ENCODE assay signal across 8 cellular contexts in the genomic region with DNA sequence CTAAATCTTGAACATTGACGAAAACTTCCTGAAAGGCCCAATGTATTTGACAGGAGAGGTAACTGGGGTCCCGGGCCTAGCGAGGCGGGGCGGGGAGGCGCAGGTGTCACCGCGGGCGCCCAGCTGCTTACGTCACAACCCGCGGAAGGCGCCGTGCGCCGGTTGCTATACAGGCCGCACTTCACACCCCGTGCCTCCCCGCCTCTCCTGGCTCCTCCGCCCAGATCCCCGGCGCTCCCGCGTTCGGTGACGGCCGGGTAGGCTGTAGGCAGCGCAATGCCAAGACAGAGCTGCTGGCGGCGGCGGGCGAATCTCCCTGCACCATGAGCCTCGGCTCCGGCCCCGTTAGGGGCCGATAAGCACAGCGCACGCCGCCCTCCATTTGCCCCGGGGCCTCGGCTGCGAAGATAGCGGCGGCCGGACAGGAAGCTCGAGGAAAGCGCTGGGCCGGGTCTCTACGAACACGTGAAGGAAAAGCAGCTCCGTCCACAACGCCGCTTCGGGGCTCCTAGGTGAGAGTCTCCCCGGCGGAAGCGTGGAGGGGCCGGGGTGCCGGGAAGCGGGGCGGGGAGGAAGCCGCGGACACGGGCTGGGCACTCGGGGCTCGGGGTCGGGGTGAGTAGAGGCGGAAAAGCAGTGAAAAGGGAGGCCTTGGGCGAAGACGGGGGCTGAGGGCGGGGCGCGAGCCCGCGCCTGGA. TPM values are rescaled to one million over a fixed set of nuclear protein-coding genes. Genes with fewer than 3 reads are reported as not detected.
DNase-seq lines count a peak whose midpoint lies in the region; ATAC-seq and TF ChIP-seq lines count a peak whose summit lies in the region.

RNF138 (plus strand) TSS at position 151 of the 698 bp plus-strand sequence. CDS start 903 bp downstream, outside the sequence.

- peak; percentile 47 for ATAC-seq in GM19043 (IDR thresholded peaks at IDR 0.05; ENCODE audit: low read depth, unreplicated experiment)
- ATAC-seq in HG03354 (IDR thresholded peaks at IDR 0.05; ENCODE audit: poor library complexity, severe bottlenecking, unreplicated experiment), result peak; percentile 66

- DNase-seq in AG09319 (ENCODE audit: extremely low read depth, low read depth) (peak; percentile 44), NCI-H446 treated with DMSO at 0.1 percent for 48 hours (lab: John Stamatoyannopoulos, UW) (peak; percentile 67), cerebellar cortex (ENCODE audit: low spot score) (peak; percentile 84), kidney epithelial cell (ENCODE audit: low read depth) (no peak)
- peak; percentile 82 for DNase-seq in activated CD4-positive, CD25-positive, alpha-beta regulatory T cell treated with anti-CD3 and anti-CD28 coated beads, Interleukin-2, amount 50 U/mL, for 72 hours
- peak; percentile 75 to 82 for DNase-seq in stimulated activated CD4-positive, alpha-beta T cell treated with anti-CD3 and anti-CD28 coated beads, Interleukin-15, amount 100 ng/mL, for 48 hours (ENCODE audit: low read depth in 2 of 2)

- no peaks in the 10 kb centered on the region for H3K36me3 ChIP-seq in kidney epithelial cell (ENCODE audit: control insufficient read depth, insufficient read depth, low read length)

- no peak for TF ChIP-seq CTCF in AG09319 (IDR thresholded peaks at IDR 0.05; ENCODE audit: low read depth, low read length)
- TF ChIP-seq CTCF in kidney epithelial cell (IDR thresholded peaks at IDR 0.05; ENCODE audit: insufficient read depth, low read length, poor library complexity, severe bottlenecking), result no peak

- peak within 1 kb of the TSS; percentile 95 for H3K4me3 ChIP-seq in kidney epithelial cell (ENCODE audit: low read depth, low read length)

- H3K27me3 ChIP-seq in kidney epithelial cell (ENCODE audit: control insufficient read depth, insufficient read depth, low read length), result no peaks in the 10 kb centered on the region

RNA-seq across cellular contexts. Expression of gene RNF138, which starts in this region (rescaled TPM):
- 18.6 and 19.4 TPM in 2 replicates for total RNA-seq in kidney epithelial cell
